30 cellular contexts compared by ENCODE assay signal in the genomic region with DNA sequence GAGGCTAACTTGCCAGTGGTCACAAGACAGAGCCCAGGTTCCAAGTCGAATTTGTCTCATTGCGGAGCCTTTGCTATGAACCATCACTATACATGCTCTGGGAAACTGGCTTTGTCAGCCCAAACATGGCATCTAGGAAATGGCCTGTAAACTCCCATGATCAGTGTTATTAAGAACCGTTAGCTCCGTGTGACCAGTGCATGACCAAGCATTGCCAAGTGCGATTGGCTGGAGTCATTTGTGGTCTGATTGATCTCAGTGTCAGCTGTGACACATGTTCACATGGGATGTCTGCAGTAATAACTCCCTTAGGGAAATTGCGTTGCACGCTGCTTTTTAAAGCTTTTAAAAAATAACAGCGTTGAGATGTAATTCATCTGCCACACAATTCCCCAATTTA. TPM values are rescaled to one million over a fixed set of nuclear protein-coding genes. Genes with fewer than 3 reads are reported as not detected.
"Had no signal": no experiment of that assay in that cellular context is flagged by ENCODE, and none has a peak within 500 bp of the region (broad histone marks: within the 10 kb centered on the region; RNA-seq: fewer than 3 reads in every experiment).

No MANE protein-coding gene starts in this region.

- H3K27me3 ChIP-seq: esophagus squamous epithelium, hepatocyte, ovary, suprapubic skin, tibial nerve had no signal

- H2AFZ ChIP-seq: hepatocyte had no signal

- H3K36me3 ChIP-seq: esophagus squamous epithelium, gastrocnemius medialis, ovary, sigmoid colon, suprapubic skin, tibial nerve had no signal

- H3K4me1 Mint-ChIP-seq: central memory CD8-positive, alpha-beta T cell; naive B cell; stimulated activated naive B cell treated with anti-CD40 and anti-IgM and Interleukin-4, amounts not matched to agents 10 μg/mL and 1 μg/mL and 100 μg/mL, for 72 hours had no signal

- H3K79me2 ChIP-seq: hepatocyte had no signal

- H3K27ac ChIP-seq: epithelial cell of prostate, esophagus squamous epithelium, gastrocnemius medialis, hepatocyte, ovary, sigmoid colon, suprapubic skin, tibial nerve had no signal

- H3K4me3 Mint-ChIP-seq: activated T-cell treated with anti-CD3 and anti-CD28 coated beads, Interleukin-2, amount 50 U/mL, for 72 hours; central memory CD8-positive, alpha-beta T cell; dendritic cell treated with granulocyte-macrophage colony-stimulating factor and Interleukin-4, amounts not matched to agents 40 ng/mL and 50 ng/mL, for 4 days; endodermal cell; naive B cell; stimulated activated naive B cell treated with anti-CD40 and anti-IgM and Interleukin-4, amounts not matched to agents 10 μg/mL and 1 μg/mL and 100 μg/mL, for 72 hours; T-helper 2 cell treated with Interferon-gamma antibody and Interleukin-4, amounts not matched to agents 5 μg/mL and 100 μg/mL, for 36 hours had no signal

- H3K4me1 ChIP-seq: esophagus squamous epithelium, gastrocnemius medialis, sigmoid colon, suprapubic skin, tibial nerve had no signal

- H3K9me3 ChIP-seq: esophagus squamous epithelium, gastrocnemius medialis, ovary, sigmoid colon, suprapubic skin had no signal

- DNase-seq: activated CD4-positive, alpha-beta T cell treated with anti-CD3 and anti-CD28 coated beads for 4 hours; activated CD4-positive, alpha-beta T cell treated with anti-CD3 and anti-CD28 coated beads, Interleukin-2, amount 50 U/mL, for 4 hours; activated CD4-positive, CD25-positive, alpha-beta regulatory T cell; activated naive CD4-positive, alpha-beta T cell; activated T-cell treated with anti-CD3 and anti-CD28 coated beads for 4 hours; activated T-cell treated with anti-CD3 and anti-CD28 coated beads, Interleukin-2, amount 50 U/mL, for 72 hours; endodermal cell; esophagus squamous epithelium; gastrocnemius medialis; islet precursor cell; left cardiac atrium; left ventricle myocardium superior; naive B cell; ovary; sigmoid colon; stimulated activated CD4-positive, alpha-beta T cell treated with anti-CD3 and anti-CD28 coated beads, Interleukin-1b, Interleukin-23, amount 100 ng/mL, for 48 hours; stimulated activated CD4-positive, alpha-beta T cell treated with anti-CD3 and anti-CD28 coated beads, Interleukin-4, amount 100 ng/mL, for 4 hours; stimulated activated CD8-positive, alpha-beta memory T cell treated with anti-CD3 and anti-CD28 coated beads, Interleukin-4, amount 100 ng/mL, for 48 hours; stimulated activated naive B cell treated with anti-CD40 and anti-IgM and Interleukin-4, amounts not matched to agents 10 μg/mL and 1 μg/mL and 100 μg/mL, for 72 hours had no signal

- H3K27ac Mint-ChIP-seq: activated naive CD4-positive, alpha-beta T cell treated with anti-CD3 and anti-CD28 coated beads, Interleukin-2, amount 50 U/mL, for 72 hours; activated T-cell treated with anti-CD3 and anti-CD28 coated beads, Interleukin-2, amount 50 U/mL, for 72 hours; dendritic cell treated with granulocyte-macrophage colony-stimulating factor and Interleukin-4, amounts not matched to agents 40 ng/mL and 50 ng/mL, for 4 days; endodermal cell; naive B cell; progenitor cell of endocrine pancreas; stimulated activated naive B cell treated with anti-CD40 and anti-IgM and Interleukin-4, amounts not matched to agents 10 μg/mL and 1 μg/mL and 100 μg/mL, for 72 hours; T-helper 2 cell treated with Interferon-gamma antibody and Interleukin-4, amounts not matched to agents 5 μg/mL and 100 μg/mL, for 36 hours had no signal

- H3K36me3 Mint-ChIP-seq: activated naive CD4-positive, alpha-beta T cell treated with anti-CD3 and anti-CD28 coated beads, Interleukin-2, amount 50 U/mL, for 72 hours; naive B cell; stimulated activated naive B cell treated with anti-CD40 and anti-IgM and Interleukin-4, amounts not matched to agents 10 μg/mL and 1 μg/mL and 100 μg/mL, for 72 hours had no signal

- H3K4me2 ChIP-seq: hepatocyte, smooth muscle cell had no signal

- H3K9me3 Mint-ChIP-seq: activated T-cell treated with anti-CD3 and anti-CD28 coated beads, Interleukin-2, amount 50 U/mL, for 72 hours; central memory CD8-positive, alpha-beta T cell; dendritic cell treated with granulocyte-macrophage colony-stimulating factor and Interleukin-4, amounts not matched to agents 40 ng/mL and 50 ng/mL, for 4 days; stimulated activated naive B cell treated with anti-CD40 and anti-IgM and Interleukin-4, amounts not matched to agents 10 μg/mL and 1 μg/mL and 100 μg/mL, for 72 hours; T-helper 2 cell treated with Interferon-gamma antibody and Interleukin-4, amounts not matched to agents 5 μg/mL and 100 μg/mL, for 36 hours had no signal

- ATAC-seq: activated naive CD4-positive, alpha-beta T cell treated with anti-CD3 and anti-CD28 coated beads, Interleukin-2, amount 50 U/mL, for 72 hours; activated T-cell treated with anti-CD3 and anti-CD28 coated beads, Interleukin-2, amount 50 U/mL, for 72 hours; gastrocnemius medialis; left cardiac atrium; left ventricle myocardium superior; stimulated activated naive B cell treated with anti-CD40 and anti-IgM and Interleukin-4, amounts not matched to agents 10 μg/mL and 1 μg/mL and 100 μg/mL, for 72 hours had no signal

- H3K4me3 ChIP-seq: esophagus squamous epithelium, gastrocnemius medialis, hepatocyte, ovary, sigmoid colon, smooth muscle cell, suprapubic skin, tibial nerve had no signal

RNA-seq across cellular contexts. Expression of gene CDH3, which starts 18.6 kb away (rescaled TPM):
- total RNA-seq: gastrocnemius medialis, lung microvascular endothelial cell had no signal
